Comparison of ENCODE assay signal across 9 cellular contexts in the genomic region with DNA sequence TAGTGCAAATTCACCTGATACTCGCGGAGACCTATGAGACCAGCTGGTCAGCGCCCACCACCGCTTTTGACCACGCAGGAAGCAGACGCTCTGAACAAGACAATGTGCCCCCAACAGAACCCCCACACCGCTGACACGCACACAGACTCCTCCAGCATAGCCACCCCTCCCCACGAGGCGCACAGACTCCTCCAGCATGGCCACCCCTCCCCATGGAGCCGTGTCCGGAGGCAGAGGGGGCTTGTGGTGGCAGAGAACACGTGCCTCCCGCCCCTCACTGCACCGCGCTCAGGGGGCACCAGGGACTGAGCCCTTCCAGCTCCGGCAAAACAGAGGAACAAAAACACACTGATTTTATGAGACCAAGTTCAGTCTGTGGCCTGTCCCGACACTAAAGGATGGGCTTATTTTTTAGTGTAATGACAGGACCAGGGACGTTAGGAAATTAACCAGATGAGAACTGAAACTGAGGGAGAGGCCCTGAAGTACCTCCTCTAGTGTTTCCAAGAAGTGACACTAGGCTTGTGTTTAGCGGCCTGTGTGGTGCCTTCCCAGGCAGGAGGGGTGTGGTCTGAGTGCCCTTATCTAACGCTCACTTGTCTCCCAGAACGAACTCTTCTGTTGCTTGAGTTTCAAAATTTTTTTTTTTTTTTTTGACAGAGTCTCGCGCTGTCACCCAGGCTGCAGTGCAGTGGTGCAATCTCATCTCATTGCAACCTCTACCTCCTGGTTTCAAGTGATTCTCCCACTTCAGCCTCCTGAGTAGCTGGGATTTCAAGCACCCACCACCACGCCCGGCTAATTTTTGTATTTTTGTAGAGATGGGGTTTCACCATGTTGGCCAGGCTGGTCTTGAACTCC. TPM values are rescaled to one million over a fixed set of nuclear protein-coding genes. Genes with fewer than 3 reads are reported as not detected.
DNase-seq lines count a peak whose midpoint lies in the region; ATAC-seq and TF ChIP-seq lines count a peak whose summit lies in the region.
"Had no signal": no experiment of that assay in that cellular context is flagged by ENCODE, and none has a peak within 500 bp of the region (broad histone marks: within the 10 kb centered on the region; RNA-seq: fewer than 3 reads in every experiment).

No MANE protein-coding gene starts in this region.

- no peaks in the 10 kb centered on the region for H3K27me3 ChIP-seq in right cardiac atrium (ENCODE audit: control insufficient read depth, insufficient read depth)
- no peaks in the 10 kb centered on the region for H3K27me3 ChIP-seq in gastrocnemius medialis

- intact Hi-C loops in right cardiac atrium (cut with DNase I) = no loop called here
- intact Hi-C loops in gastrocnemius medialis (cut with DNase I; ENCODE audit: low total_unique reads) = no loop called here

- TF ChIP-seq CTCF in GM12865 (IDR thresholded peaks at IDR 0.05; ENCODE audit: insufficient read depth, low read depth, low read length, missing control alignments) (no peak), NB4 (IDR thresholded peaks at IDR 0.05; ENCODE audit: low read depth, low read length) (no peak), gastrocnemius medialis (IDR thresholded peaks at IDR 0.05 in 4 of 5, conservative IDR thresholded peaks at IDR 0.05 in 1 of 5) (no peak), nephron progenitor cell (IDR thresholded peaks at IDR 0.05) (no peak)

- no peaks in the 10 kb centered on the region for H3K9me3 ChIP-seq in right cardiac atrium (ENCODE audit: control insufficient read depth, low read length)
- no peaks in the 10 kb centered on the region for H3K9me3 ChIP-seq in gastrocnemius medialis

- H3K4me1 ChIP-seq in right cardiac atrium (ENCODE audit: control insufficient read depth, insufficient read depth, low read length) (no peaks in the 10 kb centered on the region), gastrocnemius medialis (no peaks in the 10 kb centered on the region)

- H3K36me3 Mint-ChIP-seq in nephron progenitor cell (ENCODE audit: low read depth) = peaks cover 5% of the 10 kb centered on the region

- H3K9me3 Mint-ChIP-seq in nephron progenitor cell = peaks cover 11% of the 10 kb centered on the region

- DNase-seq in GM12865 (ENCODE audit: low read depth) (peak; percentile 80), NB4 (ENCODE audit: low read depth) (peak; percentile 80), right cardiac atrium (peak in 1 of 3 donors; percentile 71), gastrocnemius medialis (no peak), caudate nucleus (lab: John Stamatoyannopoulos, UW) (no peak), nephron progenitor cell (no peak)
- DNase-seq in effector CD8-positive, alpha-beta T cell (lab: John Stamatoyannopoulos, UW) = no peak
- DNase-seq: amniotic stem cell had no signal

- H3K27me3 Mint-ChIP-seq in nephron progenitor cell (ENCODE audit: low read depth, poor library complexity) = peaks cover 21% of the 10 kb centered on the region

- no peak for TF ChIP-seq POLR2A in NB4 (IDR thresholded peaks at IDR 0.05; ENCODE audit: extremely low read depth, insufficient read length)
- no peak for TF ChIP-seq POLR2A in gastrocnemius medialis (IDR thresholded peaks at IDR 0.05)

- no peak overlapping the region for H3K27ac ChIP-seq in right cardiac atrium (ENCODE audit: low read length)
- no peak overlapping the region for H3K27ac ChIP-seq in gastrocnemius medialis
- H3K27ac ChIP-seq in caudate nucleus (ENCODE audit: low read depth, low read length) = no peak overlapping the region

- no peak overlapping the region for H3K4me3 ChIP-seq in GM12865 (ENCODE audit: low read depth, low read length)
- H3K4me3 ChIP-seq in NB4 (ENCODE audit: low read depth, low read length) = no peak overlapping the region
- no peak overlapping the region for H3K4me3 ChIP-seq in right cardiac atrium (ENCODE audit: low read length)
- H3K4me3 ChIP-seq in gastrocnemius medialis = no peak overlapping the region

- ATAC-seq in GM19467 (IDR thresholded peaks at IDR 0.05; ENCODE audit: unreplicated experiment) (peak; percentile 59), right cardiac atrium (peak; percentile 58 to 68), gastrocnemius medialis (no peak)

- H3K4me3 Mint-ChIP-seq in nephron progenitor cell = no peak overlapping the region

- peaks cover 22% of the 10 kb centered on the region for H3K4me1 Mint-ChIP-seq in nephron progenitor cell

- no peaks in the 10 kb centered on the region for H3K36me3 ChIP-seq in gastrocnemius medialis

- in situ Hi-C loops in gastrocnemius medialis (cut with MboI; ENCODE audit: low sequenced_read_pairs in 4 of 4) = no loop called here

- H3K27ac Mint-ChIP-seq in nephron progenitor cell = no peak overlapping the region

- WGBS in right cardiac atrium = 62% methylated on average over 26 of the region's 26 CpGs

RNA-seq across cellular contexts. Expression of a gene that starts 10.0 kb away (rescaled TPM):
- total RNA-seq in right cardiac atrium = 10 to 100 TPM; 50.6 to 71.1 (median 62.5) TPM
- polyA plus RNA-seq in right cardiac atrium = 32.0 TPM
- 100 to 1,000 TPM in 1 of 4 donors, 10 to 100 TPM in 3; 44.2 to 102 (median 59.3) TPM for total RNA-seq in gastrocnemius medialis

Comparison
In these comparisons a context has a peak if more than half of its experiments do, and no peak if none do; other contexts are left out.
1. DNase-seq: peak in GM12865 (single experiment) and NB4 (single experiment); none in gastrocnemius medialis (0 of 2), effector CD8-positive, alpha-beta T cell (single experiment), caudate nucleus (0 of 61) and nephron progenitor cell (single experiment).
2. ATAC-seq: peak in GM19467 (single experiment) and right cardiac atrium (2 of 2); none in gastrocnemius medialis (0 of 2).